Comparison of ENCODE assay signal across 8 cellular contexts in genomic region chr1:169550294-169550693, GRCh38. TPM values are rescaled to one million over a fixed set of nuclear protein-coding genes. Genes with fewer than 3 reads are reported as not detected.
A peak's percentile ranks its signal among the peaks of the same experiment; 100 is the strongest.
DNase-seq lines count a peak whose midpoint lies in the region; ATAC-seq lines count a peak whose summit lies in the region.

No MANE protein-coding gene starts in this region.

- H3K27me3 Mint-ChIP-seq in activated T-helper 17 cell treated with anti-CD3 and anti-CD28 coated beads, Interleukin-2, amount 50 U/mL, for 72 hours, result no peaks in the 10 kb centered on the region
- peaks cover 0 to 4% of the 10 kb centered on the region in 2 donors for H3K27me3 Mint-ChIP-seq in stimulated activated naive B cell treated with anti-CD40 and anti-IgM and Interleukin-4, amounts not matched to agents 10 μg/mL and 1 μg/mL and 100 μg/mL, for 72 hours

- H3K4me1 Mint-ChIP-seq in activated T-helper 17 cell treated with anti-CD3 and anti-CD28 coated beads, Interleukin-2, amount 50 U/mL, for 72 hours, result peaks cover 13% of the 10 kb centered on the region
- H3K4me1 Mint-ChIP-seq in stimulated activated naive B cell treated with anti-CD40 and anti-IgM and Interleukin-4, amounts not matched to agents 10 μg/mL and 1 μg/mL and 100 μg/mL, for 72 hours, result peaks cover 0 to 2% of the 10 kb centered on the region in 2 donors

- DNase-seq in COR-L47 (lab: John Stamatoyannopoulos, UW), result peak; percentile 19
- DNase-seq in NCI-H2081 (lab: John Stamatoyannopoulos, UW), result peak; percentile 63 to 71
- DNase-seq in iPS DF 19.7 (ENCODE audit: low read depth, low spot score), result peak; percentile 17
- DNase-seq in stimulated activated naive B cell treated with anti-CD40 and anti-IgM and Interleukin-4, amounts not matched to agents 10 μg/mL and 1 μg/mL and 100 μg/mL, for 72 hours, result no peak
- no peak for DNase-seq in activated CD8-positive, alpha-beta memory T cell treated with anti-CD3 and anti-CD28 coated beads for 24 hours

- ATAC-seq in GM19455 (IDR thresholded peaks at IDR 0.05; ENCODE audit: unreplicated experiment) (peak; percentile 53), HG02973 (IDR thresholded peaks at IDR 0.05; ENCODE audit: unreplicated experiment) (no peak)
- no peak for ATAC-seq in activated T-helper 17 cell treated with anti-CD3 and anti-CD28 coated beads, Interleukin-2, amount 50 U/mL, for 72 hours (replicated peaks)
- peak; percentile 53 to 71 for ATAC-seq in stimulated activated naive B cell treated with anti-CD40 and anti-IgM and Interleukin-4, amounts not matched to agents 10 μg/mL and 1 μg/mL and 100 μg/mL, for 72 hours (replicated peaks)

- no peaks in the 10 kb centered on the region for H3K36me3 Mint-ChIP-seq in activated T-helper 17 cell treated with anti-CD3 and anti-CD28 coated beads, Interleukin-2, amount 50 U/mL, for 72 hours (ENCODE audit: low read depth)
- no peaks in the 10 kb centered on the region for H3K36me3 Mint-ChIP-seq in stimulated activated naive B cell treated with anti-CD40 and anti-IgM and Interleukin-4, amounts not matched to agents 10 μg/mL and 1 μg/mL and 100 μg/mL, for 72 hours

- no peaks in the 10 kb centered on the region for H3K9me3 Mint-ChIP-seq in activated T-helper 17 cell treated with anti-CD3 and anti-CD28 coated beads, Interleukin-2, amount 50 U/mL, for 72 hours
- no peaks in the 10 kb centered on the region for H3K9me3 Mint-ChIP-seq in stimulated activated naive B cell treated with anti-CD40 and anti-IgM and Interleukin-4, amounts not matched to agents 10 μg/mL and 1 μg/mL and 100 μg/mL, for 72 hours

- H3K27ac Mint-ChIP-seq in activated T-helper 17 cell treated with anti-CD3 and anti-CD28 coated beads, Interleukin-2, amount 50 U/mL, for 72 hours, result peak overlapping the region; percentile 6
- H3K27ac Mint-ChIP-seq in stimulated activated naive B cell treated with anti-CD40 and anti-IgM and Interleukin-4, amounts not matched to agents 10 μg/mL and 1 μg/mL and 100 μg/mL, for 72 hours, result no peak overlapping the region

- H3K4me3 Mint-ChIP-seq in activated T-helper 17 cell treated with anti-CD3 and anti-CD28 coated beads, Interleukin-2, amount 50 U/mL, for 72 hours, result no peak overlapping the region
- no peak overlapping the region for H3K4me3 Mint-ChIP-seq in stimulated activated naive B cell treated with anti-CD40 and anti-IgM and Interleukin-4, amounts not matched to agents 10 μg/mL and 1 μg/mL and 100 μg/mL, for 72 hours

RNA-seq across cellular contexts. Expression of gene F5, which starts 36.0 kb away (rescaled TPM):
- total RNA-seq in activated T-helper 17 cell treated with anti-CD3 and anti-CD28 coated beads, Interleukin-2, amount 50 U/mL, for 72 hours, result 100 to 1,000 TPM in 1 of 2 donors, 10 to 100 TPM in 1; 55.2 to 144 TPM

Comparison
In these comparisons a context has a peak if more than half of its experiments do, and no peak if none do; other contexts are left out.
1. DNase-seq: peak in COR-L47 (single experiment), NCI-H2081 (2 of 2) and iPS DF 19.7 (single experiment); none in stimulated activated naive B cell treated with anti-CD40 and anti-IgM and Interleukin-4, amounts not matched to agents 10 μg/mL and 1 μg/mL and 100 μg/mL, for 72 hours (single experiment) and activated CD8-positive, alpha-beta memory T cell treated with anti-CD3 and anti-CD28 coated beads for 24 hours (single experiment).
2. ATAC-seq: peak in GM19455 (single experiment) and stimulated activated naive B cell treated with anti-CD40 and anti-IgM and Interleukin-4, amounts not matched to agents 10 μg/mL and 1 μg/mL and 100 μg/mL, for 72 hours (2 of 2); none in activated T-helper 17 cell treated with anti-CD3 and anti-CD28 coated beads, Interleukin-2, amount 50 U/mL, for 72 hours (single experiment) and HG02973 (single experiment).